ENCODE assay signal across 8 cellular contexts in genomic region chr20:3846378-3846739, GRCh38. TPM values are rescaled to one million over a fixed set of nuclear protein-coding genes. Genes with fewer than 3 reads are reported as not detected.
DNase-seq lines count a peak whose midpoint lies in the region; FAIRE-seq and TF ChIP-seq lines count a peak whose summit lies in the region.

No MANE protein-coding gene starts in this region.

- TF ChIP-seq EP300 in sigmoid colon (IDR thresholded peaks at IDR 0.05) = no peak

- H3K27ac ChIP-seq in VCaP (peak overlapping the region; percentile 93), sigmoid colon (peak overlapping the region; percentile 90 to 98 (median 94))

- TF ChIP-seq CTCF in GM12865 (IDR thresholded peaks at IDR 0.05; ENCODE audit: insufficient read depth, low read depth, low read length, missing control alignments) = no peak
- TF ChIP-seq CTCF in VCaP (conservative IDR thresholded peaks at IDR 0.05) = no peak
- no peak for TF ChIP-seq CTCF in foreskin fibroblast (IDR thresholded peaks at IDR 0.05; ENCODE audit: low read depth, low read length)
- TF ChIP-seq CTCF in sigmoid colon (IDR thresholded peaks at IDR 0.05) = no peak

- intact Hi-C loops in sigmoid colon (cut with DNase I) = loop anchor here (10.0 kb wide), 2 partner anchors 162 to 238 kb away; partner anchors contain the start of gene ADAM33

- H3K9me3 ChIP-seq in sigmoid colon = no peaks in the 10 kb centered on the region

- no peaks in the 10 kb centered on the region for H3K36me3 ChIP-seq in sigmoid colon

- H3K4me3 ChIP-seq in GM12865 (ENCODE audit: low read depth, low read length) (peak overlapping the region; percentile 89), foreskin fibroblast (ENCODE audit: low read depth in 1 of 2, low read length in 2 of 2) (peak overlapping the region; percentile 71 to 98), sigmoid colon (peak overlapping the region; percentile 88 to 98 (median 94))

- TF ChIP-seq POLR2A in sigmoid colon (IDR thresholded peaks at IDR 0.05) = no peak

- no peak for DNase-seq in GM12865 (ENCODE audit: low read depth)
- no peak for DNase-seq in foreskin fibroblast
- no peak for DNase-seq in sigmoid colon
- DNase-seq in RCC 7860 (ENCODE audit: low spot score) = no peak
- no peak for DNase-seq in GM19239 (ENCODE audit: insufficient read length, low spot score)
- no peak for DNase-seq in DMS114 treated with DMSO at 0.1 percent for 48 hours (lab: John Stamatoyannopoulos, UW; ENCODE audit: unreplicated experiment)
- DNase-seq in stimulated activated CD4-positive, alpha-beta T cell treated with anti-CD3 and anti-CD28 coated beads, Interleukin-2, amount 100 ng/mL, for 24 hours = no peak

- FAIRE-seq in RCC 7860 (lab: Jason Lieb, UNC) = no peak
- FAIRE-seq in GM19239 (lab: Jason Lieb, UNC) = no peak

- whole genome bisulfite sequencing in sigmoid colon, 2 donors = 0 to 1% methylated on average over 22 of the region's 22 CpGs

- H3K27me3 ChIP-seq in sigmoid colon = no peaks in the 10 kb centered on the region

- H3K4me1 ChIP-seq in sigmoid colon = peaks cover 0 to 25% (median 17%) of the 10 kb centered on the region in 4 donors

RNA-seq across cellular contexts. Expression of gene MAVS, which starts 0.3 kb away (rescaled TPM):
- 10 to 100 TPM; 15.7 to 29.4 (median 19.7) TPM for total RNA-seq in sigmoid colon
- polyA plus RNA-seq in sigmoid colon = 10 to 100 TPM in 2 of 3 donors, 1 to 10 TPM in 1; 9.6 to 55.2 (median 18.0) TPM

RNA-seq across cellular contexts. Expression of gene AP5S1, which starts 26.0 kb away (rescaled TPM):
- 10 to 100 TPM in 1 of 4 donors, 1 to 10 TPM in 3; 5.4 to 11.8 (median 7.3) TPM for total RNA-seq in sigmoid colon
- 10 to 100 TPM; 10.8 to 14.5 (median 14.1) TPM for polyA plus RNA-seq in sigmoid colon

RNA-seq across cellular contexts. Expression of gene PANK2, which starts 42.8 kb away (rescaled TPM):
- 10 to 100 TPM; 35.1 to 43.2 (median 39.0) TPM for total RNA-seq in sigmoid colon
- 10 to 100 TPM; 16.2 to 26.1 (median 20.3) TPM for polyA plus RNA-seq in sigmoid colon

RNA-seq across cellular contexts. Expression of gene CDC25B, which starts 50.2 kb away (rescaled TPM):
- 10 to 100 TPM; 18.9 to 59.8 (median 26.9) TPM for total RNA-seq in sigmoid colon
- polyA plus RNA-seq in sigmoid colon = 10 to 100 TPM; 12.5 to 65.8 (median 13.8) TPM

RNA-seq across cellular contexts. Expression of gene CENPB, which starts 59.8 kb away (rescaled TPM):
- total RNA-seq in sigmoid colon = 10 to 100 TPM; 73.4 to 99.9 (median 84.3) TPM
- 10 to 100 TPM; 52.7 to 71.4 (median 58.9) TPM for polyA plus RNA-seq in sigmoid colon
